ENCODE assay signal across 5 cellular contexts in genomic region chr22:20821717-20822239, GRCh38. TPM values are rescaled to one million over a fixed set of nuclear protein-coding genes. Genes with fewer than 3 reads are reported as not detected.
"Had no signal": no experiment of that assay in that cellular context is flagged by ENCODE, and none has a peak within 500 bp of the region (broad histone marks: within the 10 kb centered on the region; RNA-seq: fewer than 3 reads in every experiment).

No MANE protein-coding gene starts in this region.

RNA-seq across cellular contexts. Expression of gene SERPIND1, which starts 47.9 kb away (rescaled TPM):
- total RNA-seq: GM23248, GM23338, H1, H4, H9 had no signal
- polyA plus RNA-seq: GM23338, H1 had no signal
